ENCODE assay signal across 8 cellular contexts in the genomic region with DNA sequence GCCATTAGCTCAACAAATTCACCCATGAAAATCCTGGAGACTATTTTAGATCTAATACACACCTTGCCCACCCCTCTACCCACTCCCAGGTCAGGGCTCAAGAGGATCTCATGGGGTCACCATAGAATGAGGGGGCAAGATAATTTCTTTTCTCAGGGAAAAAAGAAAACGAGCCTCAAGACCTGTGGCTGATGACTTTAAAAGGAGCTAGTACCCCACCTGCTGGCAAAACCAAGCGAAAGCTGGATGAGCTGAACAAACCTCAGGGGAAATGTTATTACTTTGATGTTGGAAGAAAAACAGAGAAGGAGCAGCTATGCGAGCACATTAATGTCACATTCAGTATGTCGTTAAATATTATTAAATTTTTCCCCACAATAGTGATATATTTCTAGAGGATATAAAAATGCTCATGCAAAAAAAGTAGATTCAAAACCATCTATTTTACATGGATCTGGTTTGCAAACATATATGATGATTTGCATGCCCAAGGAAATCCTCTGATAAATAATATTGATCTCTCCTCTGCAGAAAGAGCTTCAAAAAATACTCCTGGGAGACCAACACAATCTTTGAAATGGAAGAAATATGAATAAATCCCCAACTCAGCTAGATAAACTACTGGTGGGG. TPM values are rescaled to one million over a fixed set of nuclear protein-coding genes. Genes with fewer than 3 reads are reported as not detected.
DNase-seq lines count a peak whose midpoint lies in the region; ATAC-seq and TF ChIP-seq lines count a peak whose summit lies in the region.

No MANE protein-coding gene starts in this region.

- no peak overlapping the region for H3K9ac ChIP-seq in OCI-LY3 (ENCODE audit: low read length)

- 3 to 10% (median 6%) methylated on average over 4 of the region's 4 CpGs for WGBS in heart left ventricle, 4 donors

- H3K79me2 ChIP-seq in OCI-LY3 (ENCODE audit: low read length), result no peaks in the 10 kb centered on the region

- peaks cover 12% of the 10 kb centered on the region for H3K4me1 ChIP-seq in OCI-LY3 (ENCODE audit: low read length)
- H3K4me1 ChIP-seq in heart left ventricle, result peaks cover 0 to 49% (median 19%) of the 10 kb centered on the region in 12 donors

- H3K27me3 ChIP-seq in OCI-LY3 (ENCODE audit: low read depth, low read length) (peaks cover 11% of the 10 kb centered on the region), heart left ventricle (no peaks in the 10 kb centered on the region)

- no peak overlapping the region for H2AFZ ChIP-seq in OCI-LY3 (ENCODE audit: low read depth, low read length)

- no peak for TF ChIP-seq POLR2A in heart left ventricle (IDR thresholded peaks at IDR 0.05)

- ATAC-seq in heart left ventricle, result peak; percentile 20 to 44 (median 40)
- no peak for ATAC-seq in HG03045 (IDR thresholded peaks at IDR 0.05; ENCODE audit: unreplicated experiment)
- ATAC-seq in GM18861 (IDR thresholded peaks at IDR 0.05; ENCODE audit: unreplicated experiment), result no peak

- TF ChIP-seq CTCF in OCI-LY3 (IDR thresholded peaks at IDR 0.05; ENCODE audit: low read depth, low read length) (peak; percentile 86), heart left ventricle (IDR thresholded peaks at IDR 0.05) (peak; percentile 41 to 80 (median 67))

- H3K4me3 ChIP-seq in OCI-LY3 (ENCODE audit: low read length), result no peak overlapping the region
- no peak overlapping the region for H3K4me3 ChIP-seq in heart left ventricle

- no peaks in the 10 kb centered on the region for H4K20me1 ChIP-seq in OCI-LY3 (ENCODE audit: insufficient read depth, low read length)

- H3K27ac ChIP-seq in OCI-LY3 (ENCODE audit: low read length), result no peak overlapping the region
- peak overlapping the region in 3 of 12 donors; percentile 71 to 81 (median 81) for H3K27ac ChIP-seq in heart left ventricle

- no peaks in the 10 kb centered on the region for H3K36me3 ChIP-seq in OCI-LY3 (replicated peaks; ENCODE audit: low read depth, low read length)
- no peaks in the 10 kb centered on the region for H3K36me3 ChIP-seq in heart left ventricle

- DNase-seq in GDM1 (lab: John Stamatoyannopoulos, UW) (peak; percentile 21), KG1 (lab: John Stamatoyannopoulos, UW) (peak; percentile 29), heart left ventricle (peak in 4 of 5 donors; percentile 39 to 66 (median 52)), retina (peak; percentile 61)
- DNase-seq in activated naive CD4-positive, alpha-beta T cell treated with Interleukin-2 at 50 U/mL for 16 hours, result peak; percentile 45

- H3K9me3 ChIP-seq in OCI-LY3 (ENCODE audit: insufficient read depth, low read length) (no peaks in the 10 kb centered on the region), heart left ventricle (no peaks in the 10 kb centered on the region)

- H3K4me2 ChIP-seq in OCI-LY3 (ENCODE audit: low read length), result peak overlapping the region; percentile 27

- intact Hi-C loops in heart left ventricle (cut with DNase I), result loop anchor here in 8 of 10 donors (2.0 to 10.0 kb wide), 11 partner anchors 35 to 810 kb away; no protein-coding TSS in a partner anchor

RNA-seq across cellular contexts. Expression of gene PLD1, which starts 37.7 kb away (rescaled TPM):
- total RNA-seq in heart left ventricle, result 100 to 1,000 TPM in 1 of 9 donors, 10 to 100 TPM in 8; 44.5 to 106 (median 61.4) TPM
- polyA plus RNA-seq in heart left ventricle, result 10 to 100 TPM; 12.3 to 33.2 TPM

Comparison
In these comparisons a context has a peak if more than half of its experiments do, and no peak if none do; other contexts are left out.
1. ATAC-seq: peak in heart left ventricle (4 of 4); none in HG03045 (single experiment) and GM18861 (single experiment).
2. Peak in every context shown above with its lines, with median percentiles within 50 percentile points of each other: DNase-seq.